ENCODE assay signal across 11 cellular contexts in the genomic region with DNA sequence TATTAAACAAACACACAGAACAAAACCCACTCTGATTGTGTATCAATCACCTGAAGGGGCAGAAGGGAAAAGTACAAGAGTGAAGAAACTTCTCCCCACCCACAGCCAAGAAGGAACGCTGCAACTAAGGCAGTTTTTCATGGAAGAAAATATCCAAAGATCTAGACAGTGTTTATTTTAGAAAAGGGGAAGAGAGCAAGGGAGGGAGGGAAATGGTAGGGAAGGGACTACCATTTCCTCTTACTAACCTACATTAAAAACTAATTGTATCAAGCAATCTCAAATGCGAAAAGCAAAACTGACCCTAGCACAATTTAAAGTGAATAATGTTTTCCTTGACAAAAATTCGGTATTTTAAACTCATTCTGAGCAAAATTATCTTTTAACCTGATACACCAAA. TPM values are rescaled to one million over a fixed set of nuclear protein-coding genes. Genes with fewer than 3 reads are reported as not detected.
DNase-seq lines count a peak whose midpoint lies in the region; ATAC-seq and TF ChIP-seq lines count a peak whose summit lies in the region.
"Had no signal": no experiment of that assay in that cellular context is flagged by ENCODE, and none has a peak within 500 bp of the region (broad histone marks: within the 10 kb centered on the region; RNA-seq: fewer than 3 reads in every experiment).

No MANE protein-coding gene starts in this region.

- H3K4me1 Mint-ChIP-seq in CD4-positive, alpha-beta T cell (ENCODE audit: low read depth), result peaks cover 78% of the 10 kb centered on the region
- H3K4me1 Mint-ChIP-seq in chondrocyte (ENCODE audit: low read depth), result peaks cover 61% of the 10 kb centered on the region
- peaks cover 61% of the 10 kb centered on the region for H3K4me1 Mint-ChIP-seq in nephron
- H3K4me1 Mint-ChIP-seq in activated CD8-positive, alpha-beta memory T cell treated with anti-CD3 and anti-CD28 coated beads, Interleukin-2, amount 10 ng/mL, durations not matched to agents 7 days and 5 days, result peaks cover 56% of the 10 kb centered on the region

- in situ Hi-C loops in IMR-90 (cut with MboI; ENCODE audit: low sequenced_read_pairs), result loop anchor here (10.0 kb wide), 1 partner anchor 186 kb away; no protein-coding TSS in a partner anchor

- H3K4me2 ChIP-seq in IMR-90 (ENCODE audit: low read depth, low read length), result peak overlapping the region; percentile 52; the same call in 1 of the 2 replicates

- peak overlapping the region; percentile 11; the same call in 1 of the 2 replicates for H3K4me3 ChIP-seq in IMR-90 (ENCODE audit: insufficient read depth, low read depth, low read length)

- intact Hi-C loops in CD4-positive, alpha-beta T cell (cut with DNase I, micrococcal nuclease), result loop anchor here (5.0 kb wide), 3 partner anchors 54 to 679 kb away; a partner anchor contains a TSS
- intact Hi-C loops in IMR-90 (cut with micrococcal nuclease), result loop anchor here (5.0 kb wide), 1 partner anchor 144 kb away; no protein-coding TSS in a partner anchor

- H2AFZ ChIP-seq in IMR-90 (replicated peaks; ENCODE audit: low read length, poor library complexity), result no peak overlapping the region

- no peak for TF ChIP-seq RAD21 in IMR-90 (IDR thresholded peaks at IDR 0.05; ENCODE audit: low read length)

- peaks cover 16% of the 10 kb centered on the region for H3K36me3 Mint-ChIP-seq in CD4-positive, alpha-beta T cell (ENCODE audit: low read depth)
- H3K36me3 Mint-ChIP-seq in chondrocyte (ENCODE audit: low read depth) (no peaks in the 10 kb centered on the region), nephron (ENCODE audit: low read depth) (peaks cover 13% of the 10 kb centered on the region)
- no peaks in the 10 kb centered on the region for H3K36me3 Mint-ChIP-seq in activated CD8-positive, alpha-beta memory T cell treated with anti-CD3 and anti-CD28 coated beads, Interleukin-2, amount 10 ng/mL, durations not matched to agents 7 days and 5 days

- H3K9ac ChIP-seq in IMR-90 (ENCODE audit: low read depth, low read length), result no peak overlapping the region; the same call in 1 of the 2 replicates

- no CpG with 5 or more reads among the region's 3 CpGs for WGBS in IMR-90 (ENCODE audit: extremely low coverage in 2 of 2, insufficient read length in 1 of 2), 2 experiments

- no peaks in the 10 kb centered on the region for H3K36me3 ChIP-seq in IMR-90 (ENCODE audit: control insufficient read depth, insufficient read depth, low read length)

- H3K9me1 ChIP-seq in IMR-90 (ENCODE audit: insufficient read depth, low read length), result peaks cover 4% of the 10 kb centered on the region

- H4K8ac ChIP-seq in IMR-90 (ENCODE audit: low read depth in 2 of 2, low read length in 2 of 2), result peak overlapping the region in 1 of 2 experiments; percentile 49; a peak in 1 of 4 replicates

- H3K56ac ChIP-seq in IMR-90 (ENCODE audit: extremely low read depth, insufficient read depth, low read length), result no peak overlapping the region

- H2BK20ac ChIP-seq in IMR-90 (ENCODE audit: low read depth, low read length), result 0 out of 2 replicates have a peak overlapping the region, but pooled peaks have one; percentile 9

- H3K4me3 Mint-ChIP-seq in CD4-positive, alpha-beta T cell, result peak overlapping the region; percentile 21
- H3K4me3 Mint-ChIP-seq in chondrocyte (ENCODE audit: unreplicated experiment), result no peak overlapping the region
- peak overlapping the region; percentile 95 to 97 (median 96) for H3K4me3 Mint-ChIP-seq in nephron
- H3K4me3 Mint-ChIP-seq in activated CD8-positive, alpha-beta memory T cell treated with anti-CD3 and anti-CD28 coated beads, Interleukin-2, amount 10 ng/mL, durations not matched to agents 7 days and 5 days, result no peak overlapping the region

- dilution Hi-C loops in IMR-90 (cut with HindIII; ENCODE audit: low sequenced_read_pairs, unreplicated experiment), result no loop called here

- TF ChIP-seq CTCF in CD4-positive, alpha-beta T cell (IDR thresholded peaks at IDR 0.05), result no peak
- no peak for TF ChIP-seq CTCF in IMR-90 (conservative IDR thresholded peaks at IDR 0.05; ENCODE audit: low read depth, low read length)
- no peak for TF ChIP-seq CTCF in chondrocyte (IDR thresholded peaks at IDR 0.05)
- TF ChIP-seq CTCF in nephron (IDR thresholded peaks at IDR 0.05; ENCODE audit: unreplicated experiment in 3 of 3), result no peak

- ATAC-seq in CD4-positive, alpha-beta T cell (ENCODE audit: poor library complexity), result no peak
- ATAC-seq in IMR-90 (ENCODE audit: low read depth), result no peak
- no peak for ATAC-seq in activated CD8-positive, alpha-beta memory T cell treated with anti-CD3 and anti-CD28 coated beads, Interleukin-2, amount 10 ng/mL, durations not matched to agents 7 days and 5 days
- ATAC-seq in GM18873 (IDR thresholded peaks at IDR 0.05; ENCODE audit: low FRiP score, unreplicated experiment), result no peak

- H4K5ac ChIP-seq in IMR-90 (ENCODE audit: low read depth, low read length), result no peak overlapping the region; the same call in 1 of the 2 replicates

- no peak overlapping the region for H2AK9ac ChIP-seq in IMR-90 (replicated peaks; ENCODE audit: low read depth, low read length, poor library complexity)

- H3K4ac ChIP-seq in IMR-90 (ENCODE audit: low read depth, low read length), result peak overlapping the region; percentile 51; the same call in 1 of the 2 replicates

- H2AK5ac ChIP-seq in IMR-90 (ENCODE audit: low read depth, low read length), result no peak overlapping the region

- peak overlapping the region; percentile 77; the same call in 1 of the 2 replicates for H3K18ac ChIP-seq in IMR-90 (ENCODE audit: low read depth, low read length)

- no peak for DNase-seq in CD4-positive, alpha-beta T cell
- DNase-seq in IMR-90 (no peak), chondrocyte (ENCODE audit: low spot score) (no peak), foreskin melanocyte (no peak), NCI-H187 (lab: John Stamatoyannopoulos, UW) (no peak)
- DNase-seq in activated CD8-positive, alpha-beta memory T cell treated with anti-CD3 and anti-CD28 coated beads, Interleukin-2, amount 10 ng/mL, durations not matched to agents 7 days and 5 days, result no peak
- DNase-seq: dorsolateral prefrontal cortex, NCI-H446 treated with DMSO at 0.1 percent for 48 hours, SW 1271 had no signal

- no peaks in the 10 kb centered on the region for H3K27me3 Mint-ChIP-seq in CD4-positive, alpha-beta T cell
- H3K27me3 Mint-ChIP-seq in chondrocyte (ENCODE audit: low read depth), result no peaks in the 10 kb centered on the region
- peaks cover 4% of the 10 kb centered on the region for H3K27me3 Mint-ChIP-seq in nephron (ENCODE audit: low read depth)
- peaks cover 30% of the 10 kb centered on the region for H3K27me3 Mint-ChIP-seq in activated CD8-positive, alpha-beta memory T cell treated with anti-CD3 and anti-CD28 coated beads, Interleukin-2, amount 10 ng/mL, durations not matched to agents 7 days and 5 days

- H3K27ac ChIP-seq in CD4-positive, alpha-beta T cell (ENCODE audit: low read depth, low read length), result no peak overlapping the region
- peak overlapping the region; percentile 36; the same call in 1 of the 2 replicates for H3K27ac ChIP-seq in IMR-90 (ENCODE audit: insufficient read depth, low read length)

- H3K14ac ChIP-seq in IMR-90 (replicated peaks; ENCODE audit: low read depth, low read length), result peak overlapping the region; percentile 58

- H3K4me1 ChIP-seq in IMR-90 (ENCODE audit: control insufficient read depth, insufficient read depth, low read length), result peaks cover 6% of the 10 kb centered on the region

- no peak overlapping the region for H2BK15ac ChIP-seq in IMR-90 (ENCODE audit: low read depth, low read length)

- no peaks in the 10 kb centered on the region for H3K27me3 ChIP-seq in CD4-positive, alpha-beta T cell (ENCODE audit: control insufficient read depth, insufficient read depth, low read length)
- no peaks in the 10 kb centered on the region for H3K27me3 ChIP-seq in IMR-90 (ENCODE audit: control insufficient read depth, insufficient read depth, low read length)
- H3K27me3 ChIP-seq: dorsolateral prefrontal cortex had no signal

- no peak overlapping the region for H4K91ac ChIP-seq in IMR-90 (ENCODE audit: insufficient read depth, low read depth, low read length)

- peak overlapping the region; percentile 90 for H2BK5ac ChIP-seq in IMR-90 (ENCODE audit: low read depth, low read length, poor library complexity, severe bottlenecking)

- peak overlapping the region; percentile 58 for H3K23ac ChIP-seq in IMR-90 (ENCODE audit: low read depth, low read length)

- H3K79me1 ChIP-seq in IMR-90 (ENCODE audit: low read depth in 1 of 2, low read length in 2 of 2), result peaks cover 0 to 15% of the 10 kb centered on the region in 2 experiments; a peak in 2 of 4 replicates

- POLR2A ChIA-PET in CD4-positive, alpha-beta T cell (lab: Charles Lee), result no interaction called here
- POLR2A ChIA-PET in IMR-90 (lab: Charles Lee; ENCODE audit: unreplicated experiment), result no interaction called here

- H4K20me1 ChIP-seq in IMR-90 (ENCODE audit: insufficient read depth, low read length), result peaks cover 53% of the 10 kb centered on the region

- CTCF ChIA-PET in CD4-positive, alpha-beta T cell (lab: Charles Lee), result no interaction called here
- CTCF ChIA-PET in IMR-90 (lab: Yijun Ruan, JAX), result no interaction called here
- CTCF ChIA-PET in activated CD8-positive, alpha-beta memory T cell treated with anti-CD3 and anti-CD28 coated beads, Interleukin-2, amount 10 ng/mL, durations not matched to agents 7 days and 5 days (lab: Charles Lee), result no interaction called here

- no TSS peak for BruUV-seq in IMR-90 (replicated peaks; lab: Mats Ljungman, UMichigan)

- 0 out of 2 replicates have a peak overlapping the region, but pooled peaks have one; percentile 9 for H2BK120ac ChIP-seq in IMR-90 (ENCODE audit: low read depth, low read length)

- peak overlapping the region; percentile 59 for H3K27ac Mint-ChIP-seq in CD4-positive, alpha-beta T cell
- H3K27ac Mint-ChIP-seq in chondrocyte (ENCODE audit: unreplicated experiment) (peak overlapping the region; percentile 55), nephron (peak overlapping the region; percentile 18 to 100 (median 95))
- H3K27ac Mint-ChIP-seq in activated CD8-positive, alpha-beta memory T cell treated with anti-CD3 and anti-CD28 coated beads, Interleukin-2, amount 10 ng/mL, durations not matched to agents 7 days and 5 days, result no peak overlapping the region

- TF ChIP-seq POLR2A in IMR-90 (IDR thresholded peaks at IDR 0.05; ENCODE audit: low read depth, low read length), result no peak

- no peaks in the 10 kb centered on the region for H3K9me3 Mint-ChIP-seq in CD4-positive, alpha-beta T cell
- H3K9me3 Mint-ChIP-seq in chondrocyte (ENCODE audit: low read depth) (no peaks in the 10 kb centered on the region), nephron (no peaks in the 10 kb centered on the region)
- no peaks in the 10 kb centered on the region for H3K9me3 Mint-ChIP-seq in activated CD8-positive, alpha-beta memory T cell treated with anti-CD3 and anti-CD28 coated beads, Interleukin-2, amount 10 ng/mL, durations not matched to agents 7 days and 5 days (ENCODE audit: low read depth)

- no peaks in the 10 kb centered on the region for H3K9me3 ChIP-seq in CD4-positive, alpha-beta T cell (ENCODE audit: control insufficient read depth, low read length)
- H3K9me3 ChIP-seq in IMR-90 (ENCODE audit: control insufficient read depth, insufficient read depth, low read length), result no peaks in the 10 kb centered on the region

RNA-seq across cellular contexts. Expression of a gene that starts 3.5 kb away (rescaled TPM):
- 10 to 100 TPM; 41.6 to 50.1 TPM for total RNA-seq in CD4-positive, alpha-beta T cell
- total RNA-seq in IMR-90 (2012; rRNA removed) (73.8 and 85.3 TPM in 2 replicates), chondrocyte (22.4 to 23.6 TPM (median 22.6 TPM) in 3 replicates)
- 8.5 and 9.6 TPM in 2 replicates for polyA plus RNA-seq in IMR-90 (2012; rRNA removed)
- 1.4 and 1.5 TPM in 2 replicates for polyA plus RNA-seq in IMR-90 (2012; cell fraction: cytosol; rRNA removed)
- 1.7 and 17.8 TPM in 2 replicates for polyA plus RNA-seq in IMR-90 (2012; cell fraction: nucleus; rRNA removed; ENCODE audit: low replicate concordance)
- total RNA-seq in activated CD8-positive, alpha-beta memory T cell treated with anti-CD3 and anti-CD28 coated beads, Interleukin-2, amount 10 ng/mL, durations not matched to agents 7 days and 5 days, result 10 to 100 TPM; 13.2 to 18.8 TPM

Comparison
In these comparisons a context has a peak if more than half of its experiments do, and no peak if none do; other contexts are left out.
1. H3K4me3 Mint-ChIP-seq: peak in CD4-positive, alpha-beta T cell (single experiment) and nephron (3 of 3); none in chondrocyte (single experiment) and activated CD8-positive, alpha-beta memory T cell treated with anti-CD3 and anti-CD28 coated beads, Interleukin-2, amount 10 ng/mL, durations not matched to agents 7 days and 5 days (single experiment).